In the genomic region with DNA sequence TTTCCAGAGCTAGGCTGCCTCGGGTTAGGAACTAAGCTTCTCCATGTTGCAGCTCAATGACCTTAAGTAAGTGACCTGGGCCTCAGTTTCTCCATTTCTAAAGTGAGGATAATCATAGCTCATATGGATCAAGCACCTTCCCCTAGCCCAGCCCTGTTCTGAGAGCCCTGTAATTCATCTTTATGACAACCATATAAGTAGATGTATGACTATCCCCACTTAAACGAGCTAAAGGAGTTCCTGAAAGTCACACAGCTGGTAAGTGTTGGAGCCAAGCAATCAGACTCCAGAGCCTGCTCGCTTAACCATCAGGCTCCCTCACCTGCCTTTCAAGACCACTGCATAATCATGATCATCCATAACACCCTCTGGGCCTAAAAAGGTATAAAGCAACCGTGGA, we compare ENCODE assay signal across 15 cellular contexts.
DNase-seq lines count a peak whose midpoint lies in the region; ATAC-seq and TF ChIP-seq lines count a peak whose summit lies in the region.
"Had no signal": no experiment of that assay in that cellular context is flagged by ENCODE, and none has a peak within 500 bp of the region (broad histone marks: within the 10 kb centered on the region; RNA-seq: fewer than 3 reads in every experiment).

No MANE protein-coding gene starts in this region.

- H3K9ac ChIP-seq in adipocyte (ENCODE audit: low read length) (no peak overlapping the region), Karpas-422 (ENCODE audit: low read length) (no peak overlapping the region)
- H3K9ac ChIP-seq: GM23248 had no signal

- H3K4me2 ChIP-seq in Karpas-422 (ENCODE audit: low read depth, low read length, poor library complexity, severe bottlenecking), result no peak overlapping the region

- H3K4me3 ChIP-seq in adipocyte (ENCODE audit: low read length) (no peak overlapping the region), mucosa of descending colon (no peak overlapping the region), vagina (no peak overlapping the region), Karpas-422 (ENCODE audit: low read length) (no peak overlapping the region)
- H3K4me3 ChIP-seq: GM23248 had no signal

- H3K27me3 ChIP-seq in adipocyte (replicated peaks; ENCODE audit: control insufficient read depth, insufficient read depth, low read length), result no peaks in the 10 kb centered on the region
- H3K27me3 ChIP-seq in vagina, result no peaks in the 10 kb centered on the region
- no peaks in the 10 kb centered on the region for H3K27me3 ChIP-seq in Karpas-422 (ENCODE audit: low read length)

- H3K9me2 ChIP-seq in Karpas-422 (replicated peaks; ENCODE audit: insufficient read depth, low read length), result no peaks in the 10 kb centered on the region

- intact Hi-C loops in mucosa of descending colon (cut with DNase I, micrococcal nuclease) (no loop called here), vagina (cut with DNase I) (loop anchor here (10.0 kb wide), 1 partner anchor 195 kb away; no protein-coding TSS in a partner anchor)

- no peaks in the 10 kb centered on the region for H3K36me3 ChIP-seq in adipocyte (ENCODE audit: control insufficient read depth, insufficient read depth, low read length, severe bottlenecking)
- H3K36me3 ChIP-seq in mucosa of descending colon (ENCODE audit: low read depth), result no peaks in the 10 kb centered on the region
- H3K36me3 ChIP-seq in vagina, result no peaks in the 10 kb centered on the region
- H3K36me3 ChIP-seq in Karpas-422 (ENCODE audit: insufficient read depth, low read length), result no peaks in the 10 kb centered on the region

- peaks cover 44% of the 10 kb centered on the region for H3K4me1 ChIP-seq in adipocyte (ENCODE audit: control insufficient read depth, insufficient read depth, low read length)
- H3K4me1 ChIP-seq in mucosa of descending colon (ENCODE audit: low read depth), result peaks cover 19% of the 10 kb centered on the region
- peaks cover 51% of the 10 kb centered on the region for H3K4me1 ChIP-seq in vagina
- H3K4me1 ChIP-seq in Karpas-422 (ENCODE audit: low read length), result peaks cover 10% of the 10 kb centered on the region
- H3K4me1 ChIP-seq: Caco-2 had no signal

- no peaks in the 10 kb centered on the region for H4K20me1 ChIP-seq in Karpas-422 (ENCODE audit: insufficient read depth, low read depth, low read length)

- no peaks in the 10 kb centered on the region for H3K79me2 ChIP-seq in Karpas-422 (ENCODE audit: low read length)

- ATAC-seq in mucosa of descending colon (peak; percentile 95), HG03565 (IDR thresholded peaks at IDR 0.05; ENCODE audit: unreplicated experiment) (no peak)
- ATAC-seq: CD8-positive, alpha-beta T cell had no signal

- H2AFZ ChIP-seq in Karpas-422 (ENCODE audit: low read length), result no peak overlapping the region
- H2AFZ ChIP-seq: GM23248 had no signal

- H3K27ac ChIP-seq in vagina (peak overlapping the region; percentile 42), Karpas-422 (ENCODE audit: low read length) (no peak overlapping the region)
- H3K27ac ChIP-seq: GM23248 had no signal

- TF ChIP-seq POLR2A in vagina (IDR thresholded peaks at IDR 0.05), result no peak

- TF ChIP-seq CTCF in mucosa of descending colon (IDR thresholded peaks at IDR 0.05) (no peak), vagina (IDR thresholded peaks at IDR 0.05) (no peak)

- DNase-seq in adipocyte (ENCODE audit: low read depth) (peak; percentile 1), mucosa of descending colon (peak in 1 of 3 donors; percentile 31), vagina (ENCODE audit: extremely low spot score in 2 of 2) (no peak), Karpas-422 (no peak)
- DNase-seq in NK-92 treated with Interleukin-12 subunit alpha and Interleukin-12 subunit beta, amount 100 ng/mL, for 24 hours (lab: John Stamatoyannopoulos, UW), result no peak
- DNase-seq: C1 segment of cervical spinal cord; Caco-2; CD4-positive, CD25-positive, alpha-beta regulatory T cell; CD8-positive, alpha-beta T cell; DMS153; DND-41; H7; HCEC 1CT had no signal

- H3K9me3 ChIP-seq in adipocyte (ENCODE audit: control insufficient read depth, low read length) (no peaks in the 10 kb centered on the region), mucosa of descending colon (no peaks in the 10 kb centered on the region), vagina (no peaks in the 10 kb centered on the region), Karpas-422 (ENCODE audit: low read length) (no peaks in the 10 kb centered on the region)
- H3K9me3 ChIP-seq: Caco-2 had no signal
